Comparison of ENCODE assay signal across 8 cellular contexts in genomic region chrX:135086197-135086854, GRCh38. TPM values are rescaled to one million over a fixed set of nuclear protein-coding genes. Genes with fewer than 3 reads are reported as not detected.
DNase-seq lines count a peak whose midpoint lies in the region; ATAC-seq, FAIRE-seq and TF ChIP-seq lines count a peak whose summit lies in the region.

No MANE protein-coding gene starts in this region.

- no peak overlapping the region for H3K27ac Mint-ChIP-seq in activated T-cell treated with anti-CD3 and anti-CD28 coated beads, Interleukin-2, amount 50 U/mL, for 72 hours

- H3K9me3 ChIP-seq in pancreas: no peaks in the 10 kb centered on the region

- no peaks in the 10 kb centered on the region for H3K4me1 ChIP-seq in pancreas

- 0 to 2% methylated on average over 4 of the region's 4 CpGs for WGBS in pancreas, 2 donors

- H3K36me3 Mint-ChIP-seq in activated T-cell treated with anti-CD3 and anti-CD28 coated beads, Interleukin-2, amount 50 U/mL, for 72 hours (ENCODE audit: insufficient read depth in 2 of 2): peaks cover 0 to 3% of the 10 kb centered on the region in 2 donors

- no peak overlapping the region for H3K4me3 Mint-ChIP-seq in activated T-cell treated with anti-CD3 and anti-CD28 coated beads, Interleukin-2, amount 50 U/mL, for 72 hours

- intact Hi-C loops in pancreas (cut with DNase I): loop anchor here in 2 of 3 donors (5.0 kb wide), 2 partner anchors 119 to 124 kb away; no protein-coding TSS in a partner anchor

- no peaks in the 10 kb centered on the region for H3K9me3 Mint-ChIP-seq in activated T-cell treated with anti-CD3 and anti-CD28 coated beads, Interleukin-2, amount 50 U/mL, for 72 hours

- peaks cover 38% of the 10 kb centered on the region for H3K27me3 Mint-ChIP-seq in activated T-cell treated with anti-CD3 and anti-CD28 coated beads, Interleukin-2, amount 50 U/mL, for 72 hours (ENCODE audit: low read depth)

- DNase-seq in DMS153 (lab: John Stamatoyannopoulos, UW): peak; percentile 73
- peak; percentile 54 for DNase-seq in NCI-H510A treated with DMSO at 0.1 percent for 48 hours (lab: John Stamatoyannopoulos, UW)
- DNase-seq in activated T-cell treated with anti-CD3 and anti-CD28 coated beads, Interleukin-2, amount 50 U/mL, for 72 hours: peak; percentile 36 to 45
- DNase-seq in foreskin fibroblast: peak; percentile 32 to 71
- DNase-seq in pancreas: peak in 2 of 6 donors; percentile 24 to 58
- no peak for DNase-seq in ureter (ENCODE audit: low spot score)

- no peak overlapping the region for H3K27ac ChIP-seq in pancreas

- FAIRE-seq in pancreas (lab: Jason Lieb, UNC): peak; percentile 88

- ATAC-seq in GM19328 (IDR thresholded peaks at IDR 0.05; ENCODE audit: unreplicated experiment) (peak; percentile 95), HG03378 (IDR thresholded peaks at IDR 0.05; ENCODE audit: unreplicated experiment) (peak; percentile 94), pancreas (peak; percentile 90 to 99 (median 97))
- peak; percentile 95 to 97 for ATAC-seq in activated T-cell treated with anti-CD3 and anti-CD28 coated beads, Interleukin-2, amount 50 U/mL, for 72 hours (replicated peaks in 1 of 2)

- no peak overlapping the region for H3K4me3 ChIP-seq in foreskin fibroblast (ENCODE audit: low read depth in 1 of 2, low read length in 2 of 2)
- no peak overlapping the region for H3K4me3 ChIP-seq in pancreas

- H3K36me3 ChIP-seq in pancreas: no peaks in the 10 kb centered on the region

- TF ChIP-seq CTCF in foreskin fibroblast (IDR thresholded peaks at IDR 0.05; ENCODE audit: low read depth, low read length) (peak; percentile 52), pancreas (IDR thresholded peaks at IDR 0.05) (peak; percentile 16 to 59 (median 56))

- peaks cover 14% of the 10 kb centered on the region for H3K4me1 Mint-ChIP-seq in activated T-cell treated with anti-CD3 and anti-CD28 coated beads, Interleukin-2, amount 50 U/mL, for 72 hours (ENCODE audit: low read depth)

- H3K27me3 ChIP-seq in pancreas: peaks cover 0 to 5% (median 0%) of the 10 kb centered on the region in 4 donors

RNA-seq across cellular contexts. Expression of gene SMIM10L2B, which starts 12.2 kb away (rescaled TPM):
- total RNA-seq in activated T-cell treated with anti-CD3 and anti-CD28 coated beads, Interleukin-2, amount 50 U/mL, for 72 hours: under 1 TPM; 0.10 to 0.25 TPM
- total RNA-seq in pancreas (under 1 TPM; 0.37 to 0.67 (median 0.59) TPM), ureter (2.8 TPM)
- polyA plus RNA-seq in pancreas: 1 to 10 TPM in 1 of 2 donors, under 1 TPM in 1; 0.80 to 1.2 TPM

RNA-seq across cellular contexts. Expression of gene ETDB, which starts 34.0 kb away (rescaled TPM):
- not detected for total RNA-seq in activated T-cell treated with anti-CD3 and anti-CD28 coated beads, Interleukin-2, amount 50 U/mL, for 72 hours
- total RNA-seq in pancreas: not detected
- not detected for polyA plus RNA-seq in pancreas
- total RNA-seq in ureter: not detected

RNA-seq across cellular contexts. Expression of gene RTL8A, which starts 34.4 kb away (rescaled TPM):
- total RNA-seq in activated T-cell treated with anti-CD3 and anti-CD28 coated beads, Interleukin-2, amount 50 U/mL, for 72 hours: 10 to 100 TPM; 14.6 to 14.7 TPM
- 10 to 100 TPM in 2 of 6 donors, 1 to 10 TPM in 4; 7.3 to 16.4 (median 9.1) TPM for total RNA-seq in pancreas
- polyA plus RNA-seq in pancreas: 10 to 100 TPM; 52.8 to 62.9 TPM
- total RNA-seq in ureter: 50.1 TPM

RNA-seq across cellular contexts. Expression of gene RTL8C, which starts 54.2 kb away (rescaled TPM):
- total RNA-seq in activated T-cell treated with anti-CD3 and anti-CD28 coated beads, Interleukin-2, amount 50 U/mL, for 72 hours: 10 to 100 TPM; 16.0 to 19.6 TPM
- 10 to 100 TPM; 10.6 to 34.7 (median 16.3) TPM for total RNA-seq in pancreas
- 10 to 100 TPM; 55.5 to 72.9 TPM for polyA plus RNA-seq in pancreas
- 114 TPM for total RNA-seq in ureter
